Comparison of ENCODE assay signal across 2 cellular contexts in the genomic region with DNA sequence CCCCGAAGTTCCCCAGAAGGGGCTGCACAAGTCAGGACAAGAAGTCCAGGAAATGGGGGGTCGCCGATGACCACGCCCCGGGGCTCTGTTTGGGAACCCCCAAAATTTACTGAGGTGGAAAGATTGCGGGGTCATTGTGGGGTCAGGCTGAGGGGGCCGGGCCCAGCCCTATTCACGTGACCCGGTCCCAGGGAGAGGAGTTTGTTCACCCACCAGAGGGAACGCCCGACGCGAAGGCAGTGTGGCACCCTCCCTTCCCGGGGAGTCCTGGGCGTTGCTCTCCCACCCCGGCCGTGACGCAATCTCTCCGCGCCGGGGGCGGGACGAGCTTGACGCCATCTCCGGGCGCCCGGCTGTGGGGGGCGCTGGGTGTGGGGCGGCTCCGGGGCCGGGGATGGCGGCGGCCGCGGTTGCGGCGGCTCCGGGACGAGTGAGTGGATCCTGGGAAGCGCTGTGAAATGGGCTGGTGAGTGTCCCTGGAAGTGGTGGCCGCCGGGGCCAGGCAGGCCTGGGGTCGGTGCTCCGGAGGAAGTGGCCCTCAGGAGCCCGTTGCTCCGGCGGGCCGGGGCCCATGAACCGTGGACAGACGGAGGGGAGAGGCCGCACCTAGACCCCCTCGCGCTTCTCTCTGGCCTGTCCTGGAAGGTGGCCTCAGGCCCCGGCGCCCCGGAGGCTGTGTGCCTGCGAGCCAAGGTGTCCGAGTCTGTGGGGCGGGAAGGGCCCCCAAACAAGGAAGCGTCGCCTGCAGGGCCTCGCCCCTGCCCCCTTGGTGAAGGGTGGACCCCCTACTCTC.
TF ChIP-seq lines count a peak whose summit lies in the region.

A gene with protein sequence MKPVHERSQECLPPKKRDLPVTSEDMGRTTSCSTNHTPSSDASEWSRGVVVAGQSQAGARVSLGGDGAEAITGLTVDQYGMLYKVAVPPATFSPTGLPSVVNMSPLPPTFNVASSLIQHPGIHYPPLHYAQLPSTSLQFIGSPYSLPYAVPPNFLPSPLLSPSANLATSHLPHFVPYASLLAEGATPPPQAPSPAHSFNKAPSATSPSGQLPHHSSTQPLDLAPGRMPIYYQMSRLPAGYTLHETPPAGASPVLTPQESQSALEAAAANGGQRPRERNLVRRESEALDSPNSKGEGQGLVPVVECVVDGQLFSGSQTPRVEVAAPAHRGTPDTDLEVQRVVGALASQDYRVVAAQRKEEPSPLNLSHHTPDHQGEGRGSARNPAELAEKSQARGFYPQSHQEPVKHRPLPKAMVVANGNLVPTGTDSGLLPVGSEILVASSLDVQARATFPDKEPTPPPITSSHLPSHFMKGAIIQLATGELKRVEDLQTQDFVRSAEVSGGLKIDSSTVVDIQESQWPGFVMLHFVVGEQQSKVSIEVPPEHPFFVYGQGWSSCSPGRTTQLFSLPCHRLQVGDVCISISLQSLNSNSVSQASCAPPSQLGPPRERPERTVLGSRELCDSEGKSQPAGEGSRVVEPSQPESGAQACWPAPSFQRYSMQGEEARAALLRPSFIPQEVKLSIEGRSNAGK (plus strand): TSS at position 338 of the 793 bp plus-strand sequence. CDS start 3,765 bp downstream, outside the sequence.

TF ChIP-seq in HEK293, 187 proteins besides CTCF, POLR2A, EP300 and RAD21 (continued from another document and continues in another):
- TF ChIP-seq, protein P1, sequence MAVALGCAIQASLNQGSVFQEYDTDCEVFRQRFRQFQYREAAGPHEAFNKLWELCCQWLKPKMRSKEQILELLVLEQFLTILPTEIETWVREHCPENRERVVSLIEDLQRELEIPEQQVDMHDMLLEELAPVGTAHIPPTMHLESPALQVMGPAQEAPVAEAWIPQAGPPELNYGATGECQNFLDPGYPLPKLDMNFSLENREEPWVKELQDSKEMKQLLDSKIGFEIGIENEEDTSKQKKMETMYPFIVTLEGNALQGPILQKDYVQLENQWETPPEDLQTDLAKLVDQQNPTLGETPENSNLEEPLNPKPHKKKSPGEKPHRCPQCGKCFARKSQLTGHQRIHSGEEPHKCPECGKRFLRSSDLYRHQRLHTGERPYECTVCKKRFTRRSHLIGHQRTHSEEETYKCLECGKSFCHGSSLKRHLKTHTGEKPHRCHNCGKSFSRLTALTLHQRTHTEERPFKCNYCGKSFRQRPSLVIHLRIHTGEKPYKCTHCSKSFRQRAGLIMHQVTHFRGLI (tag by site-specific recombination; IDR thresholded peaks at IDR 0.05) = peak; percentile 55; the same call in 1 of the 2 replicates
- TF ChIP-seq ZBTB21 (tag by site-specific recombination; IDR thresholded peaks at IDR 0.05) (0 out of 2 replicates have a peak, but pooled peaks have one; percentile 51), KLF10 (tag by site-specific recombination; IDR thresholded peaks at IDR 0.05) (peak; percentile 86), ZNF184 (tag by site-specific recombination; IDR thresholded peaks at IDR 0.05) (no peak), ZNF623 (tag by site-specific recombination; IDR thresholded peaks at IDR 0.05) (no peak), ZSCAN30 (tag by site-specific recombination; IDR thresholded peaks at IDR 0.05) (peak; percentile 63; the same call in 1 of the 2 replicates), KLF7 (tag by site-specific recombination; IDR thresholded peaks at IDR 0.05; ENCODE audit: borderline replicate concordance) (0 out of 2 replicates have a peak, but pooled peaks have one; percentile 71), ZNF610 (tag by site-specific recombination; IDR thresholded peaks at IDR 0.05; ENCODE audit: borderline replicate concordance) (no peak), GLIS1 (tag by site-specific recombination; IDR thresholded peaks at IDR 0.05) (peak; percentile 79)
- TF ChIP-seq, protein P2, sequence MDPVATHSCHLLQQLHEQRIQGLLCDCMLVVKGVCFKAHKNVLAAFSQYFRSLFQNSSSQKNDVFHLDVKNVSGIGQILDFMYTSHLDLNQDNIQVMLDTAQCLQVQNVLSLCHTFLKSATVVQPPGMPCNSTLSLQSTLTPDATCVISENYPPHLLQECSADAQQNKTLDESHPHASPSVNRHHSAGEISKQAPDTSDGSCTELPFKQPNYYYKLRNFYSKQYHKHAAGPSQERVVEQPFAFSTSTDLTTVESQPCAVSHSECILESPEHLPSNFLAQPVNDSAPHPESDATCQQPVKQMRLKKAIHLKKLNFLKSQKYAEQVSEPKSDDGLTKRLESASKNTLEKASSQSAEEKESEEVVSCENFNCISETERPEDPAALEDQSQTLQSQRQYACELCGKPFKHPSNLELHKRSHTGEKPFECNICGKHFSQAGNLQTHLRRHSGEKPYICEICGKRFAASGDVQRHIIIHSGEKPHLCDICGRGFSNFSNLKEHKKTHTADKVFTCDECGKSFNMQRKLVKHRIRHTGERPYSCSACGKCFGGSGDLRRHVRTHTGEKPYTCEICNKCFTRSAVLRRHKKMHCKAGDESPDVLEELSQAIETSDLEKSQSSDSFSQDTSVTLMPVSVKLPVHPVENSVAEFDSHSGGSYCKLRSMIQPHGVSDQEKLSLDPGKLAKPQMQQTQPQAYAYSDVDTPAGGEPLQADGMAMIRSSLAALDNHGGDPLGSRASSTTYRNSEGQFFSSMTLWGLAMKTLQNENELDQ (tag by site-specific recombination; IDR thresholded peaks at IDR 0.05; ENCODE audit: low read depth) = no peak
- TF ChIP-seq, protein P3, sequence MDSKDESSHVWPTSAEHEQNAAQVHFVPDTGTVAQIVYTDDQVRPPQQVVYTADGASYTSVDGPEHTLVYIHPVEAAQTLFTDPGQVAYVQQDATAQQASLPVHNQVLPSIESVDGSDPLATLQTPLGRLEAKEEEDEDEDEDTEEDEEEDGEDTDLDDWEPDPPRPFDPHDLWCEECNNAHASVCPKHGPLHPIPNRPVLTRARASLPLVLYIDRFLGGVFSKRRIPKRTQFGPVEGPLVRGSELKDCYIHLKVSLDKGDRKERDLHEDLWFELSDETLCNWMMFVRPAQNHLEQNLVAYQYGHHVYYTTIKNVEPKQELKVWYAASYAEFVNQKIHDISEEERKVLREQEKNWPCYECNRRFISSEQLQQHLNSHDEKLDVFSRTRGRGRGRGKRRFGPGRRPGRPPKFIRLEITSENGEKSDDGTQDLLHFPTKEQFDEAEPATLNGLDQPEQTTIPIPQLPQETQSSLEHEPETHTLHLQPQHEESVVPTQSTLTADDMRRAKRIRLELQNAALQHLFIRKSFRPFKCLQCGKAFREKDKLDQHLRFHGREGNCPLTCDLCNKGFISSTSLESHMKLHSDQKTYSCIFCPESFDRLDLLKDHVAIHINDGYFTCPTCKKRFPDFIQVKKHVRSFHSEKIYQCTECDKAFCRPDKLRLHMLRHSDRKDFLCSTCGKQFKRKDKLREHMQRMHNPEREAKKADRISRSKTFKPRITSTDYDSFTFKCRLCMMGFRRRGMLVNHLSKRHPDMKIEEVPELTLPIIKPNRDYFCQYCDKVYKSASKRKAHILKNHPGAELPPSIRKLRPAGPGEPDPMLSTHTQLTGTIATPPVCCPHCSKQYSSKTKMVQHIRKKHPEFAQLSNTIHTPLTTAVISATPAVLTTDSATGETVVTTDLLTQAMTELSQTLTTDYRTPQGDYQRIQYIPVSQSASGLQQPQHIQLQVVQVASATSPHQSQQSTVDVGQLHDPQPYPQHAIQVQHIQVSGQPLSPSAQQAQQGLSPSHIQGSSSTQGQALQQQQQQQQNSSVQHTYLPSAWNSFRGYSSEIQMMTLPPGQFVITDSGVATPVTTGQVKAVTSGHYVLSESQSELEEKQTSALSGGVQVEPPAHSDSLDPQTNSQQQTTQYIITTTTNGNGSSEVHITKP (tag by site-specific recombination; IDR thresholded peaks at IDR 0.05) = peak; percentile 73

TF ChIP-seq in SK-N-SH, 30 proteins besides CTCF, POLR2A, EP300 and RAD21 (continued from another document):
- TF ChIP-seq SIN3A (IDR thresholded peaks at IDR 0.05; ENCODE audit: borderline replicate concordance, low read depth, low read length) (peak; percentile 89), TAF1 (IDR thresholded peaks at IDR 0.05; ENCODE audit: borderline replicate concordance, low read depth, low read length) (peak; percentile 85), RXRA (IDR thresholded peaks at IDR 0.05; ENCODE audit: borderline replicate concordance, low read depth) (peak; percentile 50; the same call in 1 of the 2 replicates), CHD2 (IDR thresholded peaks at IDR 0.05; ENCODE audit: low read length, partially characterized antibody) (peak; percentile 95), YY1 (IDR thresholded peaks at IDR 0.05; ENCODE audit: low read depth) (peak; percentile 68; the same call in 1 of the 2 replicates), MEF2A (IDR thresholded peaks at IDR 0.05; ENCODE audit: borderline replicate concordance, low read depth) (no peak), MXI1 (IDR thresholded peaks at IDR 0.05; ENCODE audit: low read depth, low read length) (peak; percentile 71)
- TF ChIP-seq, protein P4, sequence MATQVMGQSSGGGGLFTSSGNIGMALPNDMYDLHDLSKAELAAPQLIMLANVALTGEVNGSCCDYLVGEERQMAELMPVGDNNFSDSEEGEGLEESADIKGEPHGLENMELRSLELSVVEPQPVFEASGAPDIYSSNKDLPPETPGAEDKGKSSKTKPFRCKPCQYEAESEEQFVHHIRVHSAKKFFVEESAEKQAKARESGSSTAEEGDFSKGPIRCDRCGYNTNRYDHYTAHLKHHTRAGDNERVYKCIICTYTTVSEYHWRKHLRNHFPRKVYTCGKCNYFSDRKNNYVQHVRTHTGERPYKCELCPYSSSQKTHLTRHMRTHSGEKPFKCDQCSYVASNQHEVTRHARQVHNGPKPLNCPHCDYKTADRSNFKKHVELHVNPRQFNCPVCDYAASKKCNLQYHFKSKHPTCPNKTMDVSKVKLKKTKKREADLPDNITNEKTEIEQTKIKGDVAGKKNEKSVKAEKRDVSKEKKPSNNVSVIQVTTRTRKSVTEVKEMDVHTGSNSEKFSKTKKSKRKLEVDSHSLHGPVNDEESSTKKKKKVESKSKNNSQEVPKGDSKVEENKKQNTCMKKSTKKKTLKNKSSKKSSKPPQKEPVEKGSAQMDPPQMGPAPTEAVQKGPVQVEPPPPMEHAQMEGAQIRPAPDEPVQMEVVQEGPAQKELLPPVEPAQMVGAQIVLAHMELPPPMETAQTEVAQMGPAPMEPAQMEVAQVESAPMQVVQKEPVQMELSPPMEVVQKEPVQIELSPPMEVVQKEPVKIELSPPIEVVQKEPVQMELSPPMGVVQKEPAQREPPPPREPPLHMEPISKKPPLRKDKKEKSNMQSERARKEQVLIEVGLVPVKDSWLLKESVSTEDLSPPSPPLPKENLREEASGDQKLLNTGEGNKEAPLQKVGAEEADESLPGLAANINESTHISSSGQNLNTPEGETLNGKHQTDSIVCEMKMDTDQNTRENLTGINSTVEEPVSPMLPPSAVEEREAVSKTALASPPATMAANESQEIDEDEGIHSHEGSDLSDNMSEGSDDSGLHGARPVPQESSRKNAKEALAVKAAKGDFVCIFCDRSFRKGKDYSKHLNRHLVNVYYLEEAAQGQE (IDR thresholded peaks at IDR 0.05; ENCODE audit: low read depth, low read length) = 0 out of 2 replicates have a peak, but pooled peaks have one; percentile 24
- TF ChIP-seq, protein P5, sequence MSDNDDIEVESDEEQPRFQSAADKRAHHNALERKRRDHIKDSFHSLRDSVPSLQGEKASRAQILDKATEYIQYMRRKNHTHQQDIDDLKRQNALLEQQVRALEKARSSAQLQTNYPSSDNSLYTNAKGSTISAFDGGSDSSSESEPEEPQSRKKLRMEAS (IDR thresholded peaks at IDR 0.05; ENCODE audit: low read depth) = peak; percentile 49; the same call in 1 of the 2 replicates
